Comparison of ENCODE assay signal across 9 cellular contexts in genomic region chr1:177209357-177209756, GRCh38. TPM values are rescaled to one million over a fixed set of nuclear protein-coding genes. Genes with fewer than 3 reads are reported as not detected.
DNase-seq lines count a peak whose midpoint lies in the region; ATAC-seq and TF ChIP-seq lines count a peak whose summit lies in the region.
"Had no signal": no experiment of that assay in that cellular context is flagged by ENCODE, and none has a peak within 500 bp of the region (broad histone marks: within the 10 kb centered on the region; RNA-seq: fewer than 3 reads in every experiment).

No MANE protein-coding gene starts in this region.

- H2BK15ac ChIP-seq in IMR-90 (ENCODE audit: low read depth, low read length) = no peak overlapping the region

- H3K79me1 ChIP-seq in IMR-90 (ENCODE audit: low read depth in 1 of 2, low read length in 2 of 2) = no peaks in the 10 kb centered on the region

- no peak for TF ChIP-seq POLR2A in IMR-90 (IDR thresholded peaks at IDR 0.05; ENCODE audit: low read depth, low read length)

- no peaks in the 10 kb centered on the region for H3K36me3 Mint-ChIP-seq in effector memory CD8-positive, alpha-beta T cell (ENCODE audit: insufficient read depth)
- H3K36me3 Mint-ChIP-seq: IgD-negative memory B cell had no signal

- H4K5ac ChIP-seq in IMR-90 (ENCODE audit: low read depth, low read length) = no peak overlapping the region

- BruUV-seq in IMR-90 (replicated peaks; lab: Mats Ljungman, UMichigan) = no TSS peak

- TF ChIP-seq RAD21 in IMR-90 (IDR thresholded peaks at IDR 0.05; ENCODE audit: low read length) = no peak

- 0 out of 2 replicates have a peak overlapping the region, but pooled peaks have one; percentile 90 for H2BK120ac ChIP-seq in IMR-90 (ENCODE audit: low read depth, low read length)

- H2AK5ac ChIP-seq in IMR-90 (ENCODE audit: low read depth, low read length) = no peak overlapping the region

- no peak overlapping the region for H4K8ac ChIP-seq in IMR-90 (ENCODE audit: low read depth in 2 of 2, low read length in 2 of 2)

- peak; percentile 97 for ATAC-seq in IMR-90 (ENCODE audit: low read depth)
- no peak for ATAC-seq in GM21825 (IDR thresholded peaks at IDR 0.05; ENCODE audit: unreplicated experiment)
- no peak for ATAC-seq in HG03135 (IDR thresholded peaks at IDR 0.05; ENCODE audit: unreplicated experiment)
- no peak for ATAC-seq in effector memory CD8-positive, alpha-beta T cell (replicated peaks)

- H3K4me1 ChIP-seq in IMR-90 (ENCODE audit: control insufficient read depth, insufficient read depth, low read length) (peaks cover 6% of the 10 kb centered on the region), left ventricle myocardium inferior (peaks cover 45% of the 10 kb centered on the region)

- intact Hi-C loops in IMR-90 (cut with micrococcal nuclease) (loop anchor here (5.0 kb wide), 2 partner anchors 48 to 718 kb away; no protein-coding TSS in a partner anchor), left ventricle myocardium inferior (cut with micrococcal nuclease) (no loop called here)

- no peak overlapping the region for H3K14ac ChIP-seq in IMR-90 (replicated peaks; ENCODE audit: low read depth, low read length)

- CTCF ChIA-PET in IMR-90 (lab: Yijun Ruan, JAX) = interaction anchor here (0.6 to 1.1 kb wide), 9 partner anchors 26 to 832 kb away, joined by 3 to 4 read pairs (median 3); no protein-coding TSS in a partner anchor

- in situ Hi-C loops in IMR-90 (cut with MboI; ENCODE audit: low sequenced_read_pairs) = no loop called here

- H2AFZ ChIP-seq in IMR-90 (replicated peaks; ENCODE audit: low read length, poor library complexity) = peak overlapping the region; percentile 44

- no peak overlapping the region for H3K4me2 ChIP-seq in IMR-90 (ENCODE audit: low read depth, low read length)

- no peak overlapping the region for H3K23ac ChIP-seq in IMR-90 (ENCODE audit: low read depth, low read length)

- no peaks in the 10 kb centered on the region for H3K27me3 ChIP-seq in IMR-90 (ENCODE audit: control insufficient read depth, insufficient read depth, low read length)
- no peaks in the 10 kb centered on the region for H3K27me3 ChIP-seq in left ventricle myocardium inferior (ENCODE audit: low read depth)

- no peak overlapping the region for H3K4ac ChIP-seq in IMR-90 (ENCODE audit: low read depth, low read length)

- no peak overlapping the region for H3K18ac ChIP-seq in IMR-90 (ENCODE audit: low read depth, low read length)

- no peak overlapping the region for H3K56ac ChIP-seq in IMR-90 (ENCODE audit: extremely low read depth, insufficient read depth, low read length)

- no peak for TF ChIP-seq CTCF in IMR-90 (conservative IDR thresholded peaks at IDR 0.05; ENCODE audit: low read depth, low read length)
- no peak for TF ChIP-seq CTCF in left ventricle myocardium inferior (IDR thresholded peaks at IDR 0.05; ENCODE audit: borderline replicate concordance)

- dilution Hi-C loops in IMR-90 (cut with HindIII; ENCODE audit: low sequenced_read_pairs, unreplicated experiment) = no loop called here

- POLR2A ChIA-PET in IMR-90 (lab: Charles Lee; ENCODE audit: unreplicated experiment) = interaction anchor here (0.5 to 0.6 kb wide), 2 partner anchors 109 to 700 kb away, joined by 3 to 4 read pairs; no protein-coding TSS in a partner anchor

- H3K27ac ChIP-seq in IMR-90 (ENCODE audit: insufficient read depth, low read length) = no peak overlapping the region
- peak overlapping the region; percentile 64 for H3K27ac ChIP-seq in left ventricle myocardium inferior (replicated peaks)
- H3K27ac ChIP-seq in substantia nigra (ENCODE audit: low read depth, low read length, poor library complexity, severe bottlenecking) = no peak overlapping the region

- no peaks in the 10 kb centered on the region for H3K27me3 Mint-ChIP-seq in effector memory CD8-positive, alpha-beta T cell
- H3K27me3 Mint-ChIP-seq: IgD-negative memory B cell had no signal

- H2AK9ac ChIP-seq in IMR-90 (replicated peaks; ENCODE audit: low read depth, low read length, poor library complexity) = no peak overlapping the region

- no peak overlapping the region for H4K91ac ChIP-seq in IMR-90 (ENCODE audit: insufficient read depth, low read depth, low read length)

- no CpG with 5 or more reads among the region's 3 CpGs for WGBS in IMR-90 (ENCODE audit: extremely low coverage in 2 of 2, insufficient read length in 1 of 2), 2 experiments

- H3K36me3 ChIP-seq in IMR-90 (ENCODE audit: control insufficient read depth, insufficient read depth, low read length) = no peaks in the 10 kb centered on the region
- no peaks in the 10 kb centered on the region for H3K36me3 ChIP-seq in left ventricle myocardium inferior

- DNase-seq in IMR-90 (peak; percentile 100), SW480 (ENCODE audit: low spot score) (peak; percentile 57), left ventricle myocardium inferior (peak; percentile 51), substantia nigra (lab: John Stamatoyannopoulos, UW) (peak in 41 of 49 donors; percentile 3 to 83 (median 46)), NCI-H1694 (lab: John Stamatoyannopoulos, UW) (no peak)
- no peak for DNase-seq in effector memory CD8-positive, alpha-beta T cell

- peaks cover 0 to 1% of the 10 kb centered on the region in 2 donors for H3K4me1 Mint-ChIP-seq in effector memory CD8-positive, alpha-beta T cell (ENCODE audit: low read depth in 2 of 2)
- H3K4me1 Mint-ChIP-seq: IgD-negative memory B cell had no signal

- H3K9me1 ChIP-seq in IMR-90 (ENCODE audit: insufficient read depth, low read length) = peaks cover 5% of the 10 kb centered on the region

- H3K4me3 Mint-ChIP-seq in effector memory CD8-positive, alpha-beta T cell = no peak overlapping the region
- H3K4me3 Mint-ChIP-seq: IgD-negative memory B cell had no signal

- H3K9me3 ChIP-seq in IMR-90 (ENCODE audit: control insufficient read depth, insufficient read depth, low read length) (no peaks in the 10 kb centered on the region), left ventricle myocardium inferior (replicated peaks) (peaks cover under 1% of the 10 kb centered on the region)

- no peak overlapping the region for H3K9ac ChIP-seq in IMR-90 (ENCODE audit: low read depth, low read length)

- no peak overlapping the region for H3K27ac Mint-ChIP-seq in effector memory CD8-positive, alpha-beta T cell
- H3K27ac Mint-ChIP-seq: IgD-negative memory B cell had no signal

- H2BK5ac ChIP-seq in IMR-90 (ENCODE audit: low read depth, low read length, poor library complexity, severe bottlenecking) = no peak overlapping the region

- peaks cover 0 to 6% of the 10 kb centered on the region in 2 donors for H3K9me3 Mint-ChIP-seq in effector memory CD8-positive, alpha-beta T cell

- H3K4me3 ChIP-seq in IMR-90 (ENCODE audit: insufficient read depth, low read depth, low read length) (no peak overlapping the region), left ventricle myocardium inferior (no peak overlapping the region)

- H2BK20ac ChIP-seq in IMR-90 (ENCODE audit: low read depth, low read length) = no peak overlapping the region

- H4K20me1 ChIP-seq in IMR-90 (ENCODE audit: insufficient read depth, low read length) = no peaks in the 10 kb centered on the region

TF ChIP-seq in IMR-90, 13 proteins besides CTCF, POLR2A, EP300 and RAD21:
- TF ChIP-seq RFX5 (IDR thresholded peaks at IDR 0.05; ENCODE audit: low read depth, low read length) = no peak
- peak; percentile 63 for TF ChIP-seq CEBPB (IDR thresholded peaks at IDR 0.05; ENCODE audit: low read depth, low read length)
- no peak for TF ChIP-seq CHD1 (IDR thresholded peaks at IDR 0.05; ENCODE audit: low read depth, low read length)
- no peak for TF ChIP-seq USF2 (IDR thresholded peaks at IDR 0.05; ENCODE audit: low read depth, low read length)
- peak; percentile 47; the same call in 1 of the 2 replicates for TF ChIP-seq MAZ (IDR thresholded peaks at IDR 0.05; ENCODE audit: borderline replicate concordance, low read depth, low read length)
- no peak for TF ChIP-seq SMC3 (IDR thresholded peaks at IDR 0.05; ENCODE audit: low read depth, low read length)
- TF ChIP-seq FOS (IDR thresholded peaks at IDR 0.05; ENCODE audit: low read depth, low read length) = peak; percentile 66
- peak; percentile 21; the same call in 1 of the 2 replicates for TF ChIP-seq BHLHE40 (IDR thresholded peaks at IDR 0.05; ENCODE audit: low read depth, low read length)
- TF ChIP-seq, protein P1, sequence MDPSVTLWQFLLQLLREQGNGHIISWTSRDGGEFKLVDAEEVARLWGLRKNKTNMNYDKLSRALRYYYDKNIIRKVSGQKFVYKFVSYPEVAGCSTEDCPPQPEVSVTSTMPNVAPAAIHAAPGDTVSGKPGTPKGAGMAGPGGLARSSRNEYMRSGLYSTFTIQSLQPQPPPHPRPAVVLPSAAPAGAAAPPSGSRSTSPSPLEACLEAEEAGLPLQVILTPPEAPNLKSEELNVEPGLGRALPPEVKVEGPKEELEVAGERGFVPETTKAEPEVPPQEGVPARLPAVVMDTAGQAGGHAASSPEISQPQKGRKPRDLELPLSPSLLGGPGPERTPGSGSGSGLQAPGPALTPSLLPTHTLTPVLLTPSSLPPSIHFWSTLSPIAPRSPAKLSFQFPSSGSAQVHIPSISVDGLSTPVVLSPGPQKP (IDR thresholded peaks at IDR 0.05; ENCODE audit: borderline replicate concordance, low read depth, low read length) = no peak
- TF ChIP-seq RCOR1 (IDR thresholded peaks at IDR 0.05; ENCODE audit: insufficient replicate concordance, low read length) = peak; percentile 75
- TF ChIP-seq MXI1 (IDR thresholded peaks at IDR 0.05; ENCODE audit: borderline replicate concordance, low read depth, low read length) = no peak
- peak; percentile 51; the same call in 1 of the 2 replicates for TF ChIP-seq MAFK (IDR thresholded peaks at IDR 0.05; ENCODE audit: low read depth, low read length)
- peak; percentile 76; the same call in 1 of the 2 replicates for TF ChIP-seq NFE2L2 (IDR thresholded peaks at IDR 0.05; ENCODE audit: low read depth, low read length)

RNA-seq across cellular contexts. Expression of gene BRINP2, which starts 38.6 kb away (rescaled TPM):
- total RNA-seq in IMR-90 (2012; rRNA removed) = not detected in 2 replicates
- polyA plus RNA-seq in IMR-90 (2012; rRNA removed) = not detected in 2 replicates
- polyA plus RNA-seq in IMR-90 (2012; cell fraction: cytosol; rRNA removed) = 0.01 TPM in 1 of 2 replicates, not detected in the other
- not detected in 2 replicates for polyA plus RNA-seq in IMR-90 (2012; cell fraction: nucleus; rRNA removed; ENCODE audit: low replicate concordance)
- 0.66 TPM for total RNA-seq in left ventricle myocardium inferior
- polyA plus RNA-seq: IgD-negative memory B cell had no signal

RNA-seq across cellular contexts. Expression of gene ASTN1, which starts 44.8 kb away (rescaled TPM):
- under 0.01 TPM in 1 of 2 replicates, not detected in the other for total RNA-seq in IMR-90 (2012; rRNA removed)
- polyA plus RNA-seq in IMR-90 (2012; rRNA removed) = 0.04 and 0.07 TPM in 2 replicates
- polyA plus RNA-seq in IMR-90 (2012; cell fraction: cytosol; rRNA removed) = 0.05 and 0.06 TPM in 2 replicates
- polyA plus RNA-seq in IMR-90 (2012; cell fraction: nucleus; rRNA removed; ENCODE audit: low replicate concordance) = 0.02 and 0.06 TPM in 2 replicates
- total RNA-seq in left ventricle myocardium inferior = 0.33 TPM
- polyA plus RNA-seq: IgD-negative memory B cell had no signal

Comparison
In these comparisons a context has a peak if more than half of its experiments do, and no peak if none do; other contexts are left out.
1. DNase-seq: peak in IMR-90 (single experiment), SW480 (single experiment), left ventricle myocardium inferior (single experiment) and substantia nigra (41 of 49); none in NCI-H1694 (single experiment) and effector memory CD8-positive, alpha-beta T cell (0 of 3).